2 cellular contexts compared by ENCODE assay signal in the genomic region with DNA sequence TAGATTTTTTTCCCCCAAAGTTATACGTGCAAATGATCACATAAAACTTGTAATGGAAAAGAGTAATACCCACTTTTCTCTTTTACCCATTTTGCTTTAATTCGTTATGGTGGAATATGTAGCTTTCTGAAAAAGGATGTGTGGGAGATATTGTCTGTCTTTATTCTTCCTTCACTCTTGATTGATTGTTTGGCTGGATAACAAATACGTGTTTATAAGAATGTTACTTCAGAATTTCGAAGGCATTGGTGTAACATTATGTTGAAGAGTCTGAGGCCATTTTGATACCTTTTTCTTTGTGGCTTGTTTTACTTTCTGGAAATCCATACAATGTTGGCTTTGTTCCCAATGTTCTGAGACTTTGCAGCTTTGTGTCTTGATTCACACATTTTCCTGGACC.
TF ChIP-seq lines count a peak whose summit lies in the region.

No MANE protein-coding gene starts in this region.

TF ChIP-seq in HepG2, 621 proteins besides CTCF, POLR2A, EP300 and RAD21 (continues in another document):
- TF ChIP-seq ZFP36L2 (CRISPR knock-in tag; IDR thresholded peaks at IDR 0.05) = no peak
- no peak for TF ChIP-seq HNRNPUL1 (IDR thresholded peaks at IDR 0.05; ENCODE audit: low read depth, low read length)
- TF ChIP-seq REPIN1 (CRISPR knock-in tag; IDR thresholded peaks at IDR 0.05; ENCODE audit: borderline replicate concordance, low read depth) = no peak
- no peak for TF ChIP-seq ZNF124 (CRISPR knock-in tag; IDR thresholded peaks at IDR 0.05)
- no peak for TF ChIP-seq ZNF615 (CRISPR knock-in tag; IDR thresholded peaks at IDR 0.05; ENCODE audit: borderline replicate concordance)
- TF ChIP-seq DNMT1 (CRISPR knock-in tag; IDR thresholded peaks at IDR 0.05) = no peak
- TF ChIP-seq ZNF589 (CRISPR knock-in tag; conservative IDR thresholded peaks at IDR 0.05) = no peak
- TF ChIP-seq MTF1 (CRISPR knock-in tag; IDR thresholded peaks at IDR 0.05) = no peak
- no peak for TF ChIP-seq ZSCAN9 (CRISPR knock-in tag; IDR thresholded peaks at IDR 0.05; ENCODE audit: borderline replicate concordance)
- TF ChIP-seq ZNF205 (CRISPR knock-in tag; IDR thresholded peaks at IDR 0.05) = no peak
- no peak for TF ChIP-seq BRD4 (CRISPR knock-in tag; IDR thresholded peaks at IDR 0.05)
- TF ChIP-seq, protein P1, sequence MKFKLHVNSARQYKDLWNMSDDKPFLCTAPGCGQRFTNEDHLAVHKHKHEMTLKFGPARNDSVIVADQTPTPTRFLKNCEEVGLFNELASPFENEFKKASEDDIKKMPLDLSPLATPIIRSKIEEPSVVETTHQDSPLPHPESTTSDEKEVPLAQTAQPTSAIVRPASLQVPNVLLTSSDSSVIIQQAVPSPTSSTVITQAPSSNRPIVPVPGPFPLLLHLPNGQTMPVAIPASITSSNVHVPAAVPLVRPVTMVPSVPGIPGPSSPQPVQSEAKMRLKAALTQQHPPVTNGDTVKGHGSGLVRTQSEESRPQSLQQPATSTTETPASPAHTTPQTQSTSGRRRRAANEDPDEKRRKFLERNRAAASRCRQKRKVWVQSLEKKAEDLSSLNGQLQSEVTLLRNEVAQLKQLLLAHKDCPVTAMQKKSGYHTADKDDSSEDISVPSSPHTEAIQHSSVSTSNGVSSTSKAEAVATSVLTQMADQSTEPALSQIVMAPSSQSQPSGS (CRISPR knock-in tag; IDR thresholded peaks at IDR 0.05) = no peak
- no peak for TF ChIP-seq ZNF552 (CRISPR knock-in tag; IDR thresholded peaks at IDR 0.05; ENCODE audit: borderline replicate concordance)
- TF ChIP-seq, protein P2, sequence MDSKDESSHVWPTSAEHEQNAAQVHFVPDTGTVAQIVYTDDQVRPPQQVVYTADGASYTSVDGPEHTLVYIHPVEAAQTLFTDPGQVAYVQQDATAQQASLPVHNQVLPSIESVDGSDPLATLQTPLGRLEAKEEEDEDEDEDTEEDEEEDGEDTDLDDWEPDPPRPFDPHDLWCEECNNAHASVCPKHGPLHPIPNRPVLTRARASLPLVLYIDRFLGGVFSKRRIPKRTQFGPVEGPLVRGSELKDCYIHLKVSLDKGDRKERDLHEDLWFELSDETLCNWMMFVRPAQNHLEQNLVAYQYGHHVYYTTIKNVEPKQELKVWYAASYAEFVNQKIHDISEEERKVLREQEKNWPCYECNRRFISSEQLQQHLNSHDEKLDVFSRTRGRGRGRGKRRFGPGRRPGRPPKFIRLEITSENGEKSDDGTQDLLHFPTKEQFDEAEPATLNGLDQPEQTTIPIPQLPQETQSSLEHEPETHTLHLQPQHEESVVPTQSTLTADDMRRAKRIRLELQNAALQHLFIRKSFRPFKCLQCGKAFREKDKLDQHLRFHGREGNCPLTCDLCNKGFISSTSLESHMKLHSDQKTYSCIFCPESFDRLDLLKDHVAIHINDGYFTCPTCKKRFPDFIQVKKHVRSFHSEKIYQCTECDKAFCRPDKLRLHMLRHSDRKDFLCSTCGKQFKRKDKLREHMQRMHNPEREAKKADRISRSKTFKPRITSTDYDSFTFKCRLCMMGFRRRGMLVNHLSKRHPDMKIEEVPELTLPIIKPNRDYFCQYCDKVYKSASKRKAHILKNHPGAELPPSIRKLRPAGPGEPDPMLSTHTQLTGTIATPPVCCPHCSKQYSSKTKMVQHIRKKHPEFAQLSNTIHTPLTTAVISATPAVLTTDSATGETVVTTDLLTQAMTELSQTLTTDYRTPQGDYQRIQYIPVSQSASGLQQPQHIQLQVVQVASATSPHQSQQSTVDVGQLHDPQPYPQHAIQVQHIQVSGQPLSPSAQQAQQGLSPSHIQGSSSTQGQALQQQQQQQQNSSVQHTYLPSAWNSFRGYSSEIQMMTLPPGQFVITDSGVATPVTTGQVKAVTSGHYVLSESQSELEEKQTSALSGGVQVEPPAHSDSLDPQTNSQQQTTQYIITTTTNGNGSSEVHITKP (CRISPR knock-in tag; IDR thresholded peaks at IDR 0.05; ENCODE audit: low read depth) = no peak
- no peak for TF ChIP-seq NKX3-1 (CRISPR knock-in tag; IDR thresholded peaks at IDR 0.05)

TF ChIP-seq in H1, 55 proteins besides CTCF, POLR2A, EP300 and RAD21:
- TF ChIP-seq CREB1 (IDR thresholded peaks at IDR 0.05) = no peak
- TF ChIP-seq, protein P3, sequence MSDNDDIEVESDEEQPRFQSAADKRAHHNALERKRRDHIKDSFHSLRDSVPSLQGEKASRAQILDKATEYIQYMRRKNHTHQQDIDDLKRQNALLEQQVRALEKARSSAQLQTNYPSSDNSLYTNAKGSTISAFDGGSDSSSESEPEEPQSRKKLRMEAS (IDR thresholded peaks at IDR 0.05) = no peak
- TF ChIP-seq, protein P4, sequence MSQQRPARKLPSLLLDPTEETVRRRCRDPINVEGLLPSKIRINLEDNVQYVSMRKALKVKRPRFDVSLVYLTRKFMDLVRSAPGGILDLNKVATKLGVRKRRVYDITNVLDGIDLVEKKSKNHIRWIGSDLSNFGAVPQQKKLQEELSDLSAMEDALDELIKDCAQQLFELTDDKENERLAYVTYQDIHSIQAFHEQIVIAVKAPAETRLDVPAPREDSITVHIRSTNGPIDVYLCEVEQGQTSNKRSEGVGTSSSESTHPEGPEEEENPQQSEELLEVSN (IDR thresholded peaks at IDR 0.05) = no peak
- no peak for TF ChIP-seq JUN (IDR thresholded peaks at IDR 0.05; ENCODE audit: low read depth, low read length)
- no peak for TF ChIP-seq TAF1 (IDR thresholded peaks at IDR 0.05; ENCODE audit: low read depth, low read length)
- TF ChIP-seq SP2 (IDR thresholded peaks at IDR 0.05; ENCODE audit: low read length) = no peak
- TF ChIP-seq RXRA (IDR thresholded peaks at IDR 0.05; ENCODE audit: insufficient read depth, low read depth, low read length) = no peak
